Comparison of ENCODE assay signal across 19 cellular contexts in the genomic region with DNA sequence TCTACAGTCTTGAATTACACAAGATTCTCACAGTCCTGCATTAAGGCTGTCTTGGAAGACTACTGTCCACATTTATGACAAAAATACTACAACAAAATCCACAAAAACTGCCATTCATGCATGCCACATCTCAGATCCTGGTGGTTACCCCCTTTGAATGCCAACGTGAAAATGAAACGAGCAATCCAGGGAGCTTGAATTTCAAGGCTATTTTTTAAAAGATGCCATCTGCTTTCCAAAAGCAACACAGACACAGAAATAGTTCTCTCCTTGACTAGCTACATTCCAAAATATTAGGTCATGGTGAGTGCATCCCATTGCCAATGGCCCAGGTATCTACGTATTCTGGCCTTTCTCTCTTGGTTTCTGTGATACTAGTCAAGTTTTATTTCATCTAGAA. TPM values are rescaled to one million over a fixed set of nuclear protein-coding genes. Genes with fewer than 3 reads are reported as not detected.
A peak's percentile ranks its signal among the peaks of the same experiment; 100 is the strongest.
DNase-seq lines count a peak whose midpoint lies in the region; ATAC-seq and TF ChIP-seq lines count a peak whose summit lies in the region.
"Had no signal": no experiment of that assay in that cellular context is flagged by ENCODE, and none has a peak within 500 bp of the region (broad histone marks: within the 10 kb centered on the region; RNA-seq: fewer than 3 reads in every experiment).

No MANE protein-coding gene starts in this region.

- TF ChIP-seq CTCF in SK-N-SH (IDR thresholded peaks at IDR 0.05): no peak
- no peak for TF ChIP-seq CTCF in fibroblast of the aortic adventitia (IDR thresholded peaks at IDR 0.05; ENCODE audit: insufficient read depth, low read length)
- TF ChIP-seq CTCF in gastrocnemius medialis (IDR thresholded peaks at IDR 0.05 in 4 of 5, conservative IDR thresholded peaks at IDR 0.05 in 1 of 5): no peak
- no peak for TF ChIP-seq CTCF in GM13976 (IDR thresholded peaks at IDR 0.05; ENCODE audit: borderline replicate concordance, control extremely low read depth, extremely low read depth, insufficient read depth, missing control alignments)
- TF ChIP-seq CTCF in WTC11 (IDR thresholded peaks at IDR 0.05): no peak

- peaks cover 21% of the 10 kb centered on the region for H3K4me1 Mint-ChIP-seq in WTC11
- H3K4me1 Mint-ChIP-seq: activated naive CD4-positive, alpha-beta T cell treated with anti-CD3 and anti-CD28 coated beads, Interleukin-2, amount 10 ng/mL, durations not matched to agents 7 days and 5 days; natural killer cell had no signal

- TF ChIP-seq EP300 in SK-N-SH (IDR thresholded peaks at IDR 0.05; ENCODE audit: borderline replicate concordance in 1 of 2, low read depth in 1 of 2, low read length in 1 of 2): peak in 1 of 2 experiments; percentile 35; a peak in 1 of 4 replicates

- peaks cover 22% of the 10 kb centered on the region for H3F3A ChIP-seq in SK-N-SH (replicated peaks; ENCODE audit: insufficient read depth)

- ATAC-seq in gastrocnemius medialis (no peak), WTC11 (no peak)
- ATAC-seq: natural killer cell had no signal

- peak overlapping the region; percentile 50 to 58; a peak in 3 of 4 replicates for H3K27ac ChIP-seq in SK-N-SH (ENCODE audit: low read depth in 2 of 2, low read length in 1 of 2)
- peak overlapping the region; percentile 83 to 94 (median 92) for H3K27ac ChIP-seq in gastrocnemius medialis
- H3K27ac ChIP-seq: PC-9 had no signal

- peaks cover 6% of the 10 kb centered on the region for H3K9me3 Mint-ChIP-seq in WTC11
- H3K9me3 Mint-ChIP-seq: activated naive CD4-positive, alpha-beta T cell treated with anti-CD3 and anti-CD28 coated beads, Interleukin-2, amount 10 ng/mL, durations not matched to agents 7 days and 5 days; natural killer cell had no signal

- no peak for TF ChIP-seq RAD21 in SK-N-SH (IDR thresholded peaks at IDR 0.05; ENCODE audit: low read length)

- WGBS in SK-N-SH (ENCODE audit: low lambda C conversion rate): 56% methylated on average over 3 of the region's 3 CpGs

- H2AFZ ChIP-seq in SK-N-SH (ENCODE audit: low read depth): no peak overlapping the region
- H2AFZ ChIP-seq: PC-9 had no signal

- H3K27ac Mint-ChIP-seq in WTC11: no peak overlapping the region
- H3K27ac Mint-ChIP-seq: activated naive CD4-positive, alpha-beta T cell treated with anti-CD3 and anti-CD28 coated beads, Interleukin-2, amount 10 ng/mL, durations not matched to agents 7 days and 5 days; natural killer cell had no signal

- H3K9ac ChIP-seq in SK-N-SH: no peak overlapping the region

- H3K4me2 ChIP-seq in SK-N-SH: no peak overlapping the region
- H3K4me2 ChIP-seq: PC-9 had no signal

- H3K4me3 Mint-ChIP-seq in WTC11: no peak overlapping the region
- H3K4me3 Mint-ChIP-seq: activated naive CD4-positive, alpha-beta T cell treated with anti-CD3 and anti-CD28 coated beads, Interleukin-2, amount 10 ng/mL, durations not matched to agents 7 days and 5 days; natural killer cell had no signal

- CTCF ChIA-PET in SK-N-SH (lab: Yijun Ruan, JAX): no interaction called here
- CTCF ChIA-PET in WTC11 (lab: Charles Lee): no interaction called here

- H3K9me3 ChIP-seq in SK-N-SH (no peaks in the 10 kb centered on the region), gastrocnemius medialis (no peaks in the 10 kb centered on the region), HAP-1 (no peaks in the 10 kb centered on the region)
- H3K9me3 ChIP-seq: Caco-2 had no signal

- intact Hi-C loops in gastrocnemius medialis (cut with DNase I; ENCODE audit: low total_unique reads): no loop called here

- H3K9me2 ChIP-seq in SK-N-SH: no peaks in the 10 kb centered on the region

- peaks cover 58% of the 10 kb centered on the region; the same call in 1 of the 2 replicates for H3K79me2 ChIP-seq in SK-N-SH (ENCODE audit: insufficient read depth)

- H3K27me3 ChIP-seq in SK-N-SH (ENCODE audit: insufficient read depth): no peaks in the 10 kb centered on the region
- no peaks in the 10 kb centered on the region for H3K27me3 ChIP-seq in gastrocnemius medialis
- H3K27me3 ChIP-seq in HAP-1 (ENCODE audit: low read depth): no peaks in the 10 kb centered on the region

- H3K27me3 Mint-ChIP-seq in WTC11 (ENCODE audit: low read depth): no peaks in the 10 kb centered on the region
- H3K27me3 Mint-ChIP-seq: activated naive CD4-positive, alpha-beta T cell treated with anti-CD3 and anti-CD28 coated beads, Interleukin-2, amount 10 ng/mL, durations not matched to agents 7 days and 5 days had no signal

- no peak for TF ChIP-seq POLR2A in gastrocnemius medialis (IDR thresholded peaks at IDR 0.05)

- H3K4me3 ChIP-seq in SK-N-SH (ENCODE audit: low read depth in 2 of 2, low read length in 1 of 2) (no peak overlapping the region), fibroblast of the aortic adventitia (ENCODE audit: low read depth, low read length) (no peak overlapping the region), gastrocnemius medialis (no peak overlapping the region), HAP-1 (no peak overlapping the region)
- H3K4me3 ChIP-seq: PC-9 had no signal

- H3K36me3 Mint-ChIP-seq in WTC11: peaks cover 17% of the 10 kb centered on the region
- H3K36me3 Mint-ChIP-seq: natural killer cell had no signal

- POLR2A ChIA-PET in SK-N-SH (lab: Yijun Ruan, JAX): no interaction called here
- POLR2A ChIA-PET in WTC11 (lab: Charles Lee): no interaction called here

- DNase-seq in ELR (ENCODE audit: low read depth) (peak; percentile 28), SK-N-SH (no peak), fibroblast of the aortic adventitia (ENCODE audit: low read depth) (peak; percentile 46), gastrocnemius medialis (no peak), GM13976 (ENCODE audit: low spot score) (no peak), WTC11 (ENCODE audit: low spot score) (no peak), NCI-H2081 treated with DMSO at 0.1 percent for 48 hours (lab: John Stamatoyannopoulos, UW) (no peak), HAP-1 (ENCODE audit: low spot score in 2 of 2) (no peak)
- DNase-seq: activated CD4-positive, alpha-beta T cell treated with anti-CD3 and anti-CD28 coated beads, Interleukin-2, amount 50 U/mL, for 1 hour; activated naive CD4-positive, alpha-beta T cell treated with anti-CD3 and anti-CD28 coated beads, Interleukin-2, amount 10 ng/mL, durations not matched to agents 7 days and 5 days; activated T-cell treated with anti-CD3 and anti-CD28 coated beads for 4 hours; AML-193; Caco-2; effector CD4-positive, alpha-beta T cell; natural killer cell; NCI-H2107; NCI-H748 treated with DMSO at 0.1 percent for 48 hours; PC-9; stimulated activated CD4-positive, alpha-beta T cell treated with anti-CD3 and anti-CD28 coated beads, Interleukin-1b, Interleukin-23, amount 100 ng/mL, for 48 hours had no signal

- H3K4me1 ChIP-seq in SK-N-SH (ENCODE audit: control insufficient read depth in 1 of 2, insufficient read depth in 2 of 2, low read depth in 1 of 2, low read length in 1 of 2): peaks cover 0 to 14% of the 10 kb centered on the region in 2 experiments; a peak in 2 of 4 replicates
- H3K4me1 ChIP-seq in gastrocnemius medialis: peaks cover 69 to 72% of the 10 kb centered on the region in 2 donors
- H3K4me1 ChIP-seq in HAP-1: no peaks in the 10 kb centered on the region

- H3K36me3 ChIP-seq in SK-N-SH (replicated peaks in 1 of 2; ENCODE audit: control insufficient read depth in 1 of 2, insufficient read depth in 2 of 2, low read length in 1 of 2) (peaks cover 0 to 2% of the 10 kb centered on the region in 2 experiments), gastrocnemius medialis (no peaks in the 10 kb centered on the region), HAP-1 (replicated peaks) (no peaks in the 10 kb centered on the region)

- in situ Hi-C loops in gastrocnemius medialis (cut with MboI; ENCODE audit: low sequenced_read_pairs in 4 of 4) (no loop called here), GM13976 (cut with MboI; ENCODE audit: low sequenced_read_pairs, unreplicated experiment) (no loop called here), HAP-1 (cut with MboI; ENCODE audit: low sequenced_read_pairs) (no loop called here)

- H4K20me1 ChIP-seq in SK-N-SH (ENCODE audit: insufficient read depth): no peaks in the 10 kb centered on the region

TF ChIP-seq in SK-N-SH, 30 proteins besides CTCF, POLR2A, EP300 and RAD21 (continues in another document):
- TF ChIP-seq FOSL2 (IDR thresholded peaks at IDR 0.05; ENCODE audit: borderline replicate concordance, low read depth) (peak; percentile 41; the same call in 1 of the 2 replicates), GABPA (IDR thresholded peaks at IDR 0.05; ENCODE audit: low read depth) (no peak), YY1 (IDR thresholded peaks at IDR 0.05; ENCODE audit: low read depth) (no peak), ELF1 (IDR thresholded peaks at IDR 0.05) (no peak)
- TF ChIP-seq, protein P1, sequence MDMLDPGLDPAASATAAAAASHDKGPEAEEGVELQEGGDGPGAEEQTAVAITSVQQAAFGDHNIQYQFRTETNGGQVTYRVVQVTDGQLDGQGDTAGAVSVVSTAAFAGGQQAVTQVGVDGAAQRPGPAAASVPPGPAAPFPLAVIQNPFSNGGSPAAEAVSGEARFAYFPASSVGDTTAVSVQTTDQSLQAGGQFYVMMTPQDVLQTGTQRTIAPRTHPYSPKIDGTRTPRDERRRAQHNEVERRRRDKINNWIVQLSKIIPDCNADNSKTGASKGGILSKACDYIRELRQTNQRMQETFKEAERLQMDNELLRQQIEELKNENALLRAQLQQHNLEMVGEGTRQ (IDR thresholded peaks at IDR 0.05; ENCODE audit: borderline replicate concordance, low read depth, low read length): no peak

TF ChIP-seq in WTC11, 78 proteins besides CTCF, POLR2A, EP300 and RAD21 (continues in another document):
- no peak for TF ChIP-seq EMX1 (CRISPR knock-in tag; IDR thresholded peaks at IDR 0.05)
- TF ChIP-seq, protein P2, sequence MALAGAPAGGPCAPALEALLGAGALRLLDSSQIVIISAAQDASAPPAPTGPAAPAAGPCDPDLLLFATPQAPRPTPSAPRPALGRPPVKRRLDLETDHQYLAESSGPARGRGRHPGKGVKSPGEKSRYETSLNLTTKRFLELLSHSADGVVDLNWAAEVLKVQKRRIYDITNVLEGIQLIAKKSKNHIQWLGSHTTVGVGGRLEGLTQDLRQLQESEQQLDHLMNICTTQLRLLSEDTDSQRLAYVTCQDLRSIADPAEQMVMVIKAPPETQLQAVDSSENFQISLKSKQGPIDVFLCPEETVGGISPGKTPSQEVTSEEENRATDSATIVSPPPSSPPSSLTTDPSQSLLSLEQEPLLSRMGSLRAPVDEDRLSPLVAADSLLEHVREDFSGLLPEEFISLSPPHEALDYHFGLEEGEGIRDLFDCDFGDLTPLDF (CRISPR knock-in tag; IDR thresholded peaks at IDR 0.05): no peak
- TF ChIP-seq GABPB1 (CRISPR knock-in tag; IDR thresholded peaks at IDR 0.05): no peak
- no peak for TF ChIP-seq SP1 (CRISPR knock-in tag; conservative IDR thresholded peaks at IDR 0.05)
- TF ChIP-seq ZNF263 (CRISPR knock-in tag; IDR thresholded peaks at IDR 0.05; ENCODE audit: low read depth): no peak
- no peak for TF ChIP-seq NFYB (CRISPR knock-in tag; conservative IDR thresholded peaks at IDR 0.05; ENCODE audit: low read depth)

RNA-seq across cellular contexts. Expression of a gene that starts 36.3 kb away (rescaled TPM):
- polyA plus RNA-seq in SK-N-SH (2012; rRNA removed): 15.8 and 16.5 TPM in 2 replicates
- polyA plus RNA-seq in SK-N-SH (2012; cell fraction: cytosol; rRNA removed): 10.2 and 14.6 TPM in 2 replicates
- polyA plus RNA-seq in SK-N-SH (2012; cell fraction: nucleus; rRNA removed): 11.7 and 14.7 TPM in 2 replicates
- total RNA-seq in fibroblast of the aortic adventitia (ENCODE audit: low replicate concordance) (8.2 and 29.7 TPM in 2 replicates), gastrocnemius medialis (10 to 100 TPM in 1 of 4 donors, 1 to 10 TPM in 3; 2.2 to 71.1 (median 6.3) TPM), WTC11 (2021) (18.2 to 22.9 TPM (median 18.6 TPM) in 3 replicates)

Comparison
In these comparisons a context has a peak if more than half of its experiments do, and no peak if none do; other contexts are left out.
1. DNase-seq: peak in ELR (single experiment) and fibroblast of the aortic adventitia (single experiment); none in SK-N-SH (single experiment), gastrocnemius medialis (0 of 2), GM13976 (single experiment), WTC11 (single experiment), NCI-H2081 treated with DMSO at 0.1 percent for 48 hours (single experiment) and HAP-1 (0 of 2).